ENCODE assay signal across 8 cellular contexts in the genomic region with DNA sequence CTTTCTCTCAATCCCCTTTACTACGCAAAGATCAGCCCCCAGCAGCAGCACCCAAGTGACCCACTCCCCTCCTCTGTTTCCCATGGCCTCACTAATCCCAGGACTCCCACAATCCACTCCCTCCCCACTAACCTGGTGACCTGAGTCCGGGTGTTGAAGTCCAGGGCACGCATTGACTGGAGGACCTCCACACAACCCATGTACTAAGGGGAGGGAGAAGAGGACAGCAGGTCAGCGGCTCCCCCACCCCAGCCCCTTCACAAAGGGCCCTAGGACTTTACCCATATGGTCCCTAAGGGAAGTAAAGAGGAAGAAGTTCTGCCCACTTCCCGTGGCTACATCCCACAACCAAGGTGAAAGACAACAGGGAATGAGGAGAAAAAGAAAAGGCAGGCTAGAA. TPM values are rescaled to one million over a fixed set of nuclear protein-coding genes. Genes with fewer than 3 reads are reported as not detected.
DNase-seq lines count a peak whose midpoint lies in the region; ATAC-seq and TF ChIP-seq lines count a peak whose summit lies in the region.

No MANE protein-coding gene starts in this region.

- no peak for TF ChIP-seq RAD21 in HCT116 (IDR thresholded peaks at IDR 0.05; ENCODE audit: low read depth)

- H3K36me3 ChIP-seq in HCT116 (ENCODE audit: control insufficient read depth in 1 of 2, insufficient read depth in 2 of 2, low read length in 2 of 2) (peaks cover 17 to 46% of the 10 kb centered on the region in 2 experiments; a peak in 3 of 4 replicates), iPS DF 6.9 (ENCODE audit: control insufficient read depth, insufficient read depth, low read length) (peaks cover 11% of the 10 kb centered on the region), smooth muscle cell (ENCODE audit: low read depth) (no peaks in the 10 kb centered on the region)

- H2AFZ ChIP-seq in HCT116 (ENCODE audit: low read depth, low read length, poor library complexity, severe bottlenecking), result no peak overlapping the region
- no peak overlapping the region for H2AFZ ChIP-seq in smooth muscle cell (ENCODE audit: low read depth)

- H3K4me3 Mint-ChIP-seq in activated T-helper 17 cell treated with anti-CD3 and anti-CD28 coated beads, Interleukin-2, amount 50 U/mL, for 72 hours, result peak overlapping the region; percentile 27

- H3K9me2 ChIP-seq in HCT116 (ENCODE audit: insufficient read depth), result no peaks in the 10 kb centered on the region

- ATAC-seq in HCT116 (no peak), HG02610 (IDR thresholded peaks at IDR 0.05; ENCODE audit: unreplicated experiment) (no peak), GM19324 (IDR thresholded peaks at IDR 0.05; ENCODE audit: low FRiP score, unreplicated experiment) (no peak)
- ATAC-seq in activated T-helper 17 cell treated with anti-CD3 and anti-CD28 coated beads, Interleukin-2, amount 50 U/mL, for 72 hours (replicated peaks), result no peak

- H3K79me2 ChIP-seq in HCT116 (ENCODE audit: insufficient read depth, low read length) (peaks cover 76% of the 10 kb centered on the region), smooth muscle cell (ENCODE audit: low read depth) (peaks cover 43% of the 10 kb centered on the region)

- H3K9ac ChIP-seq in HCT116 (ENCODE audit: low read length), result peak overlapping the region; percentile 86
- H3K9ac ChIP-seq in smooth muscle cell (ENCODE audit: low read depth), result peak overlapping the region; percentile 73

- H3K4me2 ChIP-seq in HCT116 (ENCODE audit: low read length) (peak overlapping the region; percentile 90), smooth muscle cell (peak overlapping the region; percentile 94)

- H3F3A ChIP-seq in smooth muscle cell (ENCODE audit: low read depth), result peaks cover 47% of the 10 kb centered on the region

- H3K27ac ChIP-seq in HCT116 (ENCODE audit: low read depth, low read length) (peak overlapping the region; percentile 86), iPS DF 6.9 (ENCODE audit: low read length) (no peak overlapping the region), smooth muscle cell (ENCODE audit: low read depth) (peak overlapping the region; percentile 98)

- peak overlapping the region; percentile 94 for H3K27ac Mint-ChIP-seq in activated T-helper 17 cell treated with anti-CD3 and anti-CD28 coated beads, Interleukin-2, amount 50 U/mL, for 72 hours

- H3K9me3 Mint-ChIP-seq in activated T-helper 17 cell treated with anti-CD3 and anti-CD28 coated beads, Interleukin-2, amount 50 U/mL, for 72 hours, result no peaks in the 10 kb centered on the region

- H3K36me3 Mint-ChIP-seq in activated T-helper 17 cell treated with anti-CD3 and anti-CD28 coated beads, Interleukin-2, amount 50 U/mL, for 72 hours (ENCODE audit: low read depth), result peaks cover 72% of the 10 kb centered on the region

- no CpG with 5 or more reads among the region's 5 CpGs for WGBS in iPS DF 6.9 (ENCODE audit: insufficient coverage, insufficient read length)
- WGBS in smooth muscle cell (ENCODE audit: low lambda C conversion rate), result 20% methylated on average over 5 of the region's 5 CpGs

- peaks cover 33 to 61% of the 10 kb centered on the region in 2 experiments for H3K4me1 ChIP-seq in HCT116 (ENCODE audit: control insufficient read depth in 1 of 2, insufficient read depth in 2 of 2, low read length in 2 of 2)
- H3K4me1 ChIP-seq in iPS DF 6.9 (ENCODE audit: control insufficient read depth, insufficient read depth, low read length), result peaks cover 10% of the 10 kb centered on the region
- H3K4me1 ChIP-seq in smooth muscle cell (ENCODE audit: low read depth), result peaks cover 46% of the 10 kb centered on the region

- POLR2A ChIA-PET in HCT116 (lab: Charles Lee), result no interaction called here

- H3K27me3 Mint-ChIP-seq in activated T-helper 17 cell treated with anti-CD3 and anti-CD28 coated beads, Interleukin-2, amount 50 U/mL, for 72 hours, result no peaks in the 10 kb centered on the region

- peaks cover 26% of the 10 kb centered on the region for H3K4me1 Mint-ChIP-seq in activated T-helper 17 cell treated with anti-CD3 and anti-CD28 coated beads, Interleukin-2, amount 50 U/mL, for 72 hours

- no peaks in the 10 kb centered on the region for H4K20me1 ChIP-seq in HCT116 (ENCODE audit: insufficient read depth)
- peaks cover 39% of the 10 kb centered on the region for H4K20me1 ChIP-seq in smooth muscle cell (ENCODE audit: low read depth)

- BruUV-seq in HCT116 (replicated peaks; lab: Mats Ljungman, UMichigan), result no TSS peak

- TF ChIP-seq POLR2A in HCT116 (IDR thresholded peaks at IDR 0.05; ENCODE audit: borderline replicate concordance, extremely low read depth, insufficient read depth, insufficient read length), result no peak

- H3K9me3 ChIP-seq in HCT116 (ENCODE audit: control insufficient read depth in 1 of 2, insufficient read depth in 1 of 2, low read depth in 1 of 2, low read length in 2 of 2) (no peaks in the 10 kb centered on the region), iPS DF 6.9 (ENCODE audit: control insufficient read depth, insufficient read depth, low read length) (no peaks in the 10 kb centered on the region), smooth muscle cell (replicated peaks; ENCODE audit: low read depth) (no peaks in the 10 kb centered on the region)

- no peak for DNase-seq in HCT116 (ENCODE audit: low read depth, low spot score)
- DNase-seq in iPS DF 6.9 (ENCODE audit: low read depth, low spot score), result no peak
- no peak for DNase-seq in smooth muscle cell (lab: John Stamatoyannopoulos, UW; ENCODE audit: unreplicated experiment)
- no peak for DNase-seq in NCI-H2029 (lab: John Stamatoyannopoulos, UW)
- no peak for DNase-seq in NCI-H1694 treated with DMSO at 0.1 percent for 48 hours (lab: John Stamatoyannopoulos, UW)

- RAD21 ChIA-PET in HCT116 (lab: Charles Lee; ENCODE audit: low non-redundant PET in 1 of 2, low total read pairs in 2 of 2, uncharacterized antibody in 2 of 2, unreplicated experiment in 2 of 2), result no interaction called here

- CTCF ChIA-PET in HCT116 (lab: Charles Lee), result no interaction called here

- H3K4me3 ChIP-seq in HCT116 (replicated peaks in 1 of 2; ENCODE audit: low read depth in 1 of 2, low read length in 2 of 2) (peak overlapping the region; percentile 40 to 70; a peak in 3 of 4 replicates), iPS DF 6.9 (ENCODE audit: low read length) (peak overlapping the region; percentile 38; the same call in 1 of the 2 replicates), smooth muscle cell (peak overlapping the region; percentile 55)

- no peak for TF ChIP-seq CTCF in HCT116 (IDR thresholded peaks at IDR 0.05 in 2 of 3, conservative IDR thresholded peaks at IDR 0.05 in 1 of 3; ENCODE audit: borderline replicate concordance in 1 of 3, insufficient read depth in 1 of 3, low read depth in 2 of 3, low read length in 2 of 3)
- TF ChIP-seq CTCF in smooth muscle cell (IDR thresholded peaks at IDR 0.05; ENCODE audit: borderline replicate concordance, insufficient read depth, poor library complexity, severe bottlenecking), result no peak

- H3K27me3 ChIP-seq in HCT116 (ENCODE audit: insufficient read depth, low read length) (no peaks in the 10 kb centered on the region), iPS DF 6.9 (ENCODE audit: control insufficient read depth, insufficient read depth, low read length) (no peaks in the 10 kb centered on the region), smooth muscle cell (ENCODE audit: low read depth) (no peaks in the 10 kb centered on the region)

- intact Hi-C loops in HCT116 (cut with micrococcal nuclease), result no loop called here

TF ChIP-seq in HCT116, 20 proteins besides CTCF, POLR2A, EP300 and RAD21:
- TF ChIP-seq CEBPB (IDR thresholded peaks at IDR 0.05; ENCODE audit: low read depth), result no peak
- TF ChIP-seq ZNF274 (IDR thresholded peaks at IDR 0.05; ENCODE audit: low read depth, low read length), result no peak
- TF ChIP-seq POLR2AphosphoS5 (IDR thresholded peaks at IDR 0.05; ENCODE audit: low read depth, low read length), result no peak
- TF ChIP-seq ZFX (IDR thresholded peaks at IDR 0.05), result no peak
- TF ChIP-seq EZH2 (IDR thresholded peaks at IDR 0.05), result no peak
- no peak for TF ChIP-seq YY1 (IDR thresholded peaks at IDR 0.05; ENCODE audit: extremely low read depth, insufficient replicate concordance, low read depth, low read length)
- TF ChIP-seq EGR1 (IDR thresholded peaks at IDR 0.05; ENCODE audit: low read depth), result no peak
- TF ChIP-seq, protein P1, sequence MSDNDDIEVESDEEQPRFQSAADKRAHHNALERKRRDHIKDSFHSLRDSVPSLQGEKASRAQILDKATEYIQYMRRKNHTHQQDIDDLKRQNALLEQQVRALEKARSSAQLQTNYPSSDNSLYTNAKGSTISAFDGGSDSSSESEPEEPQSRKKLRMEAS (IDR thresholded peaks at IDR 0.05), result no peak

RNA-seq across cellular contexts. Expression of a gene that starts 1.3 kb away (rescaled TPM):
- total RNA-seq in HCT116 (2021; ENCODE audit: unreplicated experiment) (148 TPM), smooth muscle cell (207 and 216 TPM in 2 replicates)
- 135 and 142 TPM in 2 replicates for polyA plus RNA-seq in HCT116 (2012)
- total RNA-seq in activated T-helper 17 cell treated with anti-CD3 and anti-CD28 coated beads, Interleukin-2, amount 50 U/mL, for 72 hours, result 10 to 100 TPM; 60.9 to 62.0 TPM
- 214 and 249 TPM in 2 replicates for polyA plus RNA-seq in smooth muscle cell

RNA-seq across cellular contexts. Expression of a gene that starts 5.2 kb away (rescaled TPM):
- 229 TPM for total RNA-seq in HCT116 (2021; ENCODE audit: unreplicated experiment)
- polyA plus RNA-seq in HCT116 (2012), result 490 and 557 TPM in 2 replicates
- 100 to 1,000 TPM; 162 to 188 TPM for total RNA-seq in activated T-helper 17 cell treated with anti-CD3 and anti-CD28 coated beads, Interleukin-2, amount 50 U/mL, for 72 hours
- total RNA-seq in smooth muscle cell, result 41.6 and 46.3 TPM in 2 replicates
- 115 and 116 TPM in 2 replicates for polyA plus RNA-seq in smooth muscle cell

RNA-seq across cellular contexts. Expression of a gene that starts 7.7 kb away (rescaled TPM):
- 37.2 TPM for total RNA-seq in HCT116 (2021; ENCODE audit: unreplicated experiment)
- polyA plus RNA-seq in HCT116 (2012), result 17.0 and 22.1 TPM in 2 replicates
- total RNA-seq in activated T-helper 17 cell treated with anti-CD3 and anti-CD28 coated beads, Interleukin-2, amount 50 U/mL, for 72 hours, result 10 to 100 TPM; 35.6 to 39.2 TPM
- total RNA-seq in smooth muscle cell, result 18.4 and 20.3 TPM in 2 replicates
- polyA plus RNA-seq in smooth muscle cell, result 27.9 and 30.0 TPM in 2 replicates

RNA-seq across cellular contexts. Expression of a gene that starts 13.3 kb away (rescaled TPM):
- 12.6 TPM for total RNA-seq in HCT116 (2021; ENCODE audit: unreplicated experiment)
- polyA plus RNA-seq in HCT116 (2012), result 12.5 and 17.2 TPM in 2 replicates
- total RNA-seq in activated T-helper 17 cell treated with anti-CD3 and anti-CD28 coated beads, Interleukin-2, amount 50 U/mL, for 72 hours, result 100 to 1,000 TPM in 1 of 2 donors, 10 to 100 TPM in 1; 61.9 to 118 TPM
- total RNA-seq in smooth muscle cell, result 39.1 and 41.9 TPM in 2 replicates
- 40.5 and 44.1 TPM in 2 replicates for polyA plus RNA-seq in smooth muscle cell

RNA-seq across cellular contexts. Expression of a gene that starts 13.9 kb away (rescaled TPM):
- total RNA-seq in HCT116 (2021; ENCODE audit: unreplicated experiment) (58.4 TPM), smooth muscle cell (30.7 and 31.1 TPM in 2 replicates)
- 49.9 and 53.7 TPM in 2 replicates for polyA plus RNA-seq in HCT116 (2012)
- total RNA-seq in activated T-helper 17 cell treated with anti-CD3 and anti-CD28 coated beads, Interleukin-2, amount 50 U/mL, for 72 hours, result 10 to 100 TPM; 34.6 to 68.3 TPM
- 51.4 and 52.1 TPM in 2 replicates for polyA plus RNA-seq in smooth muscle cell
